ENCODE assay signal across 8 cellular contexts in genomic region chr11:61333638-61334433, GRCh38. TPM values are rescaled to one million over a fixed set of nuclear protein-coding genes. Genes with fewer than 3 reads are reported as not detected.
DNase-seq lines count a peak whose midpoint lies in the region; ATAC-seq, FAIRE-seq and TF ChIP-seq lines count a peak whose summit lies in the region.

No MANE protein-coding gene starts in this region.

- no peak for ATAC-seq in Right ventricle myocardium inferior
- no peak for ATAC-seq in activated naive CD4-positive, alpha-beta T cell treated with anti-CD3 and anti-CD28 coated beads, Interleukin-2, amount 50 U/mL, for 72 hours
- ATAC-seq in HG02938 (IDR thresholded peaks at IDR 0.05; ENCODE audit: unreplicated experiment) = no peak
- no peak for ATAC-seq in GM19463 (IDR thresholded peaks at IDR 0.05; ENCODE audit: unreplicated experiment)

- peak overlapping the region; percentile 96 to 99 for H3K27ac Mint-ChIP-seq in activated naive CD4-positive, alpha-beta T cell treated with anti-CD3 and anti-CD28 coated beads, Interleukin-2, amount 50 U/mL, for 72 hours

- TF ChIP-seq POLR2A in testis (IDR thresholded peaks at IDR 0.05) = no peak

- FAIRE-seq in kidney (lab: Jason Lieb, UNC) = no peak

- WGBS in testis, 2 donors = 24% methylated on average over 14 of the region's 14 CpGs

- H3K4me1 ChIP-seq in cardiac muscle cell (ENCODE audit: low read depth) (peaks cover 13% of the 10 kb centered on the region), kidney (ENCODE audit: control insufficient read depth in 1 of 2, insufficient read depth in 1 of 2, low read depth in 1 of 2, low read length in 2 of 2) (peaks cover 17 to 35% of the 10 kb centered on the region in 2 donors), testis (peaks cover 56% of the 10 kb centered on the region)

- peaks cover 34 to 47% of the 10 kb centered on the region in 2 donors for H3K36me3 Mint-ChIP-seq in activated naive CD4-positive, alpha-beta T cell treated with anti-CD3 and anti-CD28 coated beads, Interleukin-2, amount 50 U/mL, for 72 hours

- intact Hi-C loops in Right ventricle myocardium inferior (cut with DNase I) = loop anchor here (5.0 kb wide), 1 partner anchor 98 kb away; the partner anchor contains the start of gene SDHAF2
- intact Hi-C loops in kidney (cut with DNase I) = no loop called here
- intact Hi-C loops in testis (cut with DNase I; ENCODE audit: low total_unique reads) = loop anchor here (10.0 kb wide), 1 partner anchor 101 kb away; the partner anchor contains the start of gene SDHAF2

- H3K27me3 ChIP-seq in cardiac muscle cell (no peaks in the 10 kb centered on the region), testis (no peaks in the 10 kb centered on the region)

- H3K9ac ChIP-seq in kidney (ENCODE audit: low read length in 2 of 2) = peak overlapping the region; percentile 88 to 89

- TF ChIP-seq CTCF in cardiac muscle cell (IDR thresholded peaks at IDR 0.05; ENCODE audit: low read depth, low read length) (no peak), kidney (IDR thresholded peaks at IDR 0.05; ENCODE audit: borderline replicate concordance, extremely low read depth, insufficient read depth) (no peak), testis (IDR thresholded peaks at IDR 0.05) (no peak)

- DNase-seq in cardiac muscle cell (ENCODE audit: low read depth in 1 of 2, low spot score in 1 of 2) = no peak
- no peak for DNase-seq in Right ventricle myocardium inferior (ENCODE audit: missing footprints)
- DNase-seq in activated naive CD4-positive, alpha-beta T cell treated with anti-CD3 and anti-CD28 coated beads, Interleukin-2, amount 50 U/mL, for 72 hours (ENCODE audit: low spot score in 2 of 2) = peak in 1 of 2 donors; percentile 18
- no peak for DNase-seq in kidney
- DNase-seq in testis = no peak
- no peak for DNase-seq in germinal center (ENCODE audit: low spot score)

- H3K4me3 ChIP-seq in cardiac muscle cell = peak overlapping the region; percentile 95
- peak overlapping the region; percentile 78 to 92 for H3K4me3 ChIP-seq in kidney (ENCODE audit: low read length in 2 of 2)
- H3K4me3 ChIP-seq in testis = peak overlapping the region; percentile 85 to 91

- H3K27ac ChIP-seq in cardiac muscle cell = peak overlapping the region; percentile 95
- H3K27ac ChIP-seq in kidney (ENCODE audit: low read depth in 2 of 2, low read length in 2 of 2) = peak overlapping the region; percentile 78 to 91
- H3K27ac ChIP-seq in testis = peak overlapping the region; percentile 82 to 95

- no peaks in the 10 kb centered on the region for H3K9me3 ChIP-seq in cardiac muscle cell (ENCODE audit: low read depth)
- H3K9me3 ChIP-seq in kidney (ENCODE audit: control insufficient read depth in 1 of 2, low read length in 2 of 2) = no peaks in the 10 kb centered on the region
- H3K9me3 ChIP-seq in testis = no peaks in the 10 kb centered on the region

- no peaks in the 10 kb centered on the region for H3K9me3 Mint-ChIP-seq in activated naive CD4-positive, alpha-beta T cell treated with anti-CD3 and anti-CD28 coated beads, Interleukin-2, amount 50 U/mL, for 72 hours

- H3K36me3 ChIP-seq in cardiac muscle cell (peaks cover 6% of the 10 kb centered on the region), kidney (ENCODE audit: control insufficient read depth in 1 of 2, insufficient read depth in 2 of 2, low read length in 2 of 2) (peaks cover 9 to 17% of the 10 kb centered on the region in 2 donors), testis (ENCODE audit: low read depth, missing control alignments) (no peaks in the 10 kb centered on the region)

RNA-seq across cellular contexts. Expression of gene TKFC, which starts 0.8 kb away (rescaled TPM):
- total RNA-seq in cardiac muscle cell = 50.9 and 58.1 TPM in 2 replicates
- 84.3 and 87.4 TPM in 2 replicates for polyA plus RNA-seq in cardiac muscle cell
- 12.3 TPM for total RNA-seq in Right ventricle myocardium inferior
- total RNA-seq in activated naive CD4-positive, alpha-beta T cell treated with anti-CD3 and anti-CD28 coated beads, Interleukin-2, amount 50 U/mL, for 72 hours = 10 to 100 TPM; 29.3 to 83.8 TPM
- 64.6 TPM for total RNA-seq in kidney
- 107 TPM for polyA plus RNA-seq in kidney (ENCODE audit: insufficient read depth, low read depth, low replicate concordance)
- total RNA-seq in testis = 100 to 1,000 TPM in 1 of 2 donors, 10 to 100 TPM in 1; 90.1 to 121 TPM
- 159 TPM for polyA plus RNA-seq in testis (ENCODE audit: insufficient read depth, low read depth, low replicate concordance)

RNA-seq across cellular contexts. Expression of gene DDB1, which starts 0.9 kb away (rescaled TPM):
- total RNA-seq in cardiac muscle cell (321 and 393 TPM in 2 replicates), Right ventricle myocardium inferior (113 TPM), kidney (185 TPM), testis (100 to 1,000 TPM; 266 to 333 TPM)
- polyA plus RNA-seq in cardiac muscle cell (286 and 304 TPM in 2 replicates), kidney (ENCODE audit: insufficient read depth, low read depth, low replicate concordance) (131 TPM), testis (ENCODE audit: insufficient read depth, low read depth, low replicate concordance) (257 TPM)
- 100 to 1,000 TPM; 221 to 244 TPM for total RNA-seq in activated naive CD4-positive, alpha-beta T cell treated with anti-CD3 and anti-CD28 coated beads, Interleukin-2, amount 50 U/mL, for 72 hours

RNA-seq across cellular contexts. Expression of gene CYB561A3, which starts 27.8 kb away (rescaled TPM):
- 7.8 and 13.5 TPM in 2 replicates for total RNA-seq in cardiac muscle cell
- polyA plus RNA-seq in cardiac muscle cell = 10.2 and 12.6 TPM in 2 replicates
- 14.6 TPM for total RNA-seq in Right ventricle myocardium inferior
- 10 to 100 TPM; 38.3 to 68.7 TPM for total RNA-seq in activated naive CD4-positive, alpha-beta T cell treated with anti-CD3 and anti-CD28 coated beads, Interleukin-2, amount 50 U/mL, for 72 hours
- 36.8 TPM for total RNA-seq in kidney
- polyA plus RNA-seq in kidney (ENCODE audit: insufficient read depth, low read depth, low replicate concordance) = 29.7 TPM
- 10 to 100 TPM; 41.7 to 55.8 TPM for total RNA-seq in testis
- polyA plus RNA-seq in testis (ENCODE audit: insufficient read depth, low read depth, low replicate concordance) = 39.8 TPM

RNA-seq across cellular contexts. Expression of gene TMEM138, which starts 28.3 kb away (rescaled TPM):
- total RNA-seq in cardiac muscle cell (13.8 and 25.2 TPM in 2 replicates), Right ventricle myocardium inferior (18.0 TPM), kidney (42.3 TPM), testis (10 to 100 TPM; 41.8 to 42.1 TPM)
- polyA plus RNA-seq in cardiac muscle cell (25.0 and 34.1 TPM in 2 replicates), kidney (ENCODE audit: insufficient read depth, low read depth, low replicate concordance) (62.3 TPM), testis (ENCODE audit: insufficient read depth, low read depth, low replicate concordance) (61.8 TPM)
- total RNA-seq in activated naive CD4-positive, alpha-beta T cell treated with anti-CD3 and anti-CD28 coated beads, Interleukin-2, amount 50 U/mL, for 72 hours = 10 to 100 TPM; 32.4 to 44.2 TPM

RNA-seq across cellular contexts. Expression of gene VWCE, which starts 38.7 kb away (rescaled TPM):
- total RNA-seq in cardiac muscle cell = 1.8 and 2.3 TPM in 2 replicates
- polyA plus RNA-seq in cardiac muscle cell = 3.1 and 3.5 TPM in 2 replicates
- 1.0 TPM for total RNA-seq in Right ventricle myocardium inferior
- 10 to 100 TPM in 1 of 2 donors, 1 to 10 TPM in 1; 5.4 to 19.6 TPM for total RNA-seq in activated naive CD4-positive, alpha-beta T cell treated with anti-CD3 and anti-CD28 coated beads, Interleukin-2, amount 50 U/mL, for 72 hours
- total RNA-seq in kidney = 1.2 TPM
- 0.32 TPM for polyA plus RNA-seq in kidney (ENCODE audit: insufficient read depth, low read depth, low replicate concordance)
- total RNA-seq in testis = 10 to 100 TPM; 11.1 TPM
- polyA plus RNA-seq in testis (ENCODE audit: insufficient read depth, low read depth, low replicate concordance) = 6.6 TPM
